ENCODE assay signal across 8 cellular contexts in genomic region chr9:89564257-89564878, GRCh38.
DNase-seq lines count a peak whose midpoint lies in the region; ATAC-seq and TF ChIP-seq lines count a peak whose summit lies in the region.

No MANE protein-coding gene starts in this region.

- ATAC-seq in GM21786 (IDR thresholded peaks at IDR 0.05; ENCODE audit: unreplicated experiment) (peak; percentile 75), HG02763 (IDR thresholded peaks at IDR 0.05; ENCODE audit: unreplicated experiment) (no peak)

- DNase-seq in GM06990 (ENCODE audit: extremely low read depth, insufficient read length): peak; percentile 60
- peak; percentile 8 for DNase-seq in NCI-H2171 (lab: John Stamatoyannopoulos, UW)
- DNase-seq in fibroblast of pulmonary artery (ENCODE audit: low read depth): peak; percentile 12
- no peak for DNase-seq in NCI-H1048 (lab: John Stamatoyannopoulos, UW)
- DNase-seq in activated CD4-positive, alpha-beta T cell treated with anti-CD3 and anti-CD28 coated beads, Interleukin-2, amount 50 U/mL, for 48 hours: no peak
- no peak for DNase-seq in activated T-cell treated with anti-CD3 and anti-CD28 coated beads, Interleukin-2, amount 50 U/mL, for 48 hours

- peak; percentile 69 for TF ChIP-seq CTCF in GM06990 (IDR thresholded peaks at IDR 0.05; ENCODE audit: insufficient read depth, low read length, poor library complexity, severe bottlenecking)
- peak; percentile 9 for TF ChIP-seq CTCF in fibroblast of pulmonary artery (IDR thresholded peaks at IDR 0.05; ENCODE audit: low read length, missing control alignments)

- H3K36me3 ChIP-seq in GM06990 (ENCODE audit: control insufficient read depth, insufficient read depth, low read length): no peaks in the 10 kb centered on the region

- H3K27me3 ChIP-seq in GM06990 (replicated peaks; ENCODE audit: control insufficient read depth, insufficient read depth, low read length): no peaks in the 10 kb centered on the region

- H3K4me3 ChIP-seq in GM06990 (replicated peaks; ENCODE audit: low read depth, low read length) (no peak overlapping the region), fibroblast of pulmonary artery (replicated peaks; ENCODE audit: low read depth, low read length) (no peak overlapping the region)

Comparison
In these comparisons a context has a peak if more than half of its experiments do, and no peak if none do; other contexts are left out.
1. DNase-seq: peak in GM06990 (single experiment), NCI-H2171 (single experiment) and fibroblast of pulmonary artery (single experiment); none in NCI-H1048 (single experiment), activated CD4-positive, alpha-beta T cell treated with anti-CD3 and anti-CD28 coated beads, Interleukin-2, amount 50 U/mL, for 48 hours (0 of 2) and activated T-cell treated with anti-CD3 and anti-CD28 coated beads, Interleukin-2, amount 50 U/mL, for 48 hours (0 of 2).